12 cellular contexts compared by ENCODE assay signal in genomic region chr7:6226194-6226799, GRCh38. TPM values are rescaled to one million over a fixed set of nuclear protein-coding genes. Genes with fewer than 3 reads are reported as not detected.
DNase-seq lines count a peak whose midpoint lies in the region; TF ChIP-seq lines count a peak whose summit lies in the region.
"Had no signal": no experiment of that assay in that cellular context is flagged by ENCODE, and none has a peak within 500 bp of the region (broad histone marks: within the 10 kb centered on the region; RNA-seq: fewer than 3 reads in every experiment).

No MANE protein-coding gene starts in this region.

- H3K4ac ChIP-seq in mesendoderm (ENCODE audit: low read depth, low read length) = no peak overlapping the region

- H2BK120ac ChIP-seq in mesendoderm (ENCODE audit: low read depth, low read length) = no peak overlapping the region

- peaks cover 31% of the 10 kb centered on the region for H3K9me3 Mint-ChIP-seq in nephron progenitor cell

- H3K4me1 Mint-ChIP-seq in nephron progenitor cell = peaks cover 45% of the 10 kb centered on the region

- peak overlapping the region; percentile 18 for H3K4me2 ChIP-seq in fibroblast of lung (ENCODE audit: extremely low read depth, insufficient read depth, low read length)
- H3K4me2 ChIP-seq in mesendoderm (ENCODE audit: low read length) = no peak overlapping the region
- H3K4me2 ChIP-seq: BLaER1 had no signal

- H4K20me1 ChIP-seq in fibroblast of lung (ENCODE audit: control insufficient read depth, extremely low read depth, insufficient read depth, low read length) = no peaks in the 10 kb centered on the region

- no peaks in the 10 kb centered on the region for H3K9me3 ChIP-seq in fibroblast of lung (ENCODE audit: control insufficient read depth, insufficient read depth, low read depth, low read length)
- H3K9me3 ChIP-seq: right lobe of liver had no signal

- H2AFZ ChIP-seq in fibroblast of lung (ENCODE audit: low read length) = no peak overlapping the region

- H2BK5ac ChIP-seq in mesendoderm (ENCODE audit: low read length) = no peak overlapping the region

- peaks cover 5% of the 10 kb centered on the region for H3K79me1 ChIP-seq in mesendoderm (ENCODE audit: low read length)

- H3K23ac ChIP-seq in mesendoderm (ENCODE audit: low read length) = no peak overlapping the region

- H3K27ac ChIP-seq in fibroblast of lung (ENCODE audit: insufficient read depth, low read length) (no peak overlapping the region), coronary artery (peak overlapping the region in 1 of 2 donors; percentile 76), mesendoderm (ENCODE audit: low read depth, low read length) (no peak overlapping the region)
- H3K27ac ChIP-seq: BLaER1, right lobe of liver had no signal

- H4K8ac ChIP-seq in mesendoderm (ENCODE audit: low read depth, low read length) = no peak overlapping the region

- no peaks in the 10 kb centered on the region for H3K36me3 ChIP-seq in fibroblast of lung (ENCODE audit: control insufficient read depth, insufficient read depth, low read length)
- no peaks in the 10 kb centered on the region for H3K36me3 ChIP-seq in mesendoderm (ENCODE audit: control insufficient read depth, insufficient read depth, low read length)
- H3K36me3 ChIP-seq: right lobe of liver had no signal

- WGBS in mesendoderm (ENCODE audit: extremely low coverage, insufficient coverage, low lambda C conversion rate) = no CpG with 5 or more reads among the region's 3 CpGs

- H3K36me3 Mint-ChIP-seq in nephron progenitor cell (ENCODE audit: low read depth) = peaks cover 32% of the 10 kb centered on the region

- H2AK5ac ChIP-seq in mesendoderm (ENCODE audit: low read length) = no peak overlapping the region

- H3K27ac Mint-ChIP-seq in nephron progenitor cell = peak overlapping the region; percentile 25

- H3K56ac ChIP-seq in mesendoderm (ENCODE audit: low read length) = no peak overlapping the region

- no peak overlapping the region for H3K4me3 Mint-ChIP-seq in nephron progenitor cell

- H3K27me3 ChIP-seq in fibroblast of lung (ENCODE audit: control insufficient read depth, insufficient read depth, low read length) (no peaks in the 10 kb centered on the region), mesendoderm (ENCODE audit: insufficient read depth, low read length, poor library complexity) (no peaks in the 10 kb centered on the region)
- H3K27me3 ChIP-seq: BLaER1, right lobe of liver had no signal

- H3K9ac ChIP-seq in fibroblast of lung (ENCODE audit: insufficient read depth, low read length) (no peak overlapping the region), mesendoderm (ENCODE audit: low read length) (no peak overlapping the region)
- H3K9ac ChIP-seq: BLaER1 had no signal

- H4K5ac ChIP-seq in mesendoderm (ENCODE audit: low read length) = no peak overlapping the region

- H3K18ac ChIP-seq in mesendoderm (ENCODE audit: low read length) = no peak overlapping the region

- H3K4me1 ChIP-seq in fibroblast of lung (ENCODE audit: control insufficient read depth, extremely low read depth, insufficient read depth, low read length) (peaks cover 20% of the 10 kb centered on the region), mesendoderm (ENCODE audit: control insufficient read depth, low read depth, low read length) (peaks cover 2% of the 10 kb centered on the region)
- H3K4me1 ChIP-seq: right lobe of liver had no signal

- H2BK15ac ChIP-seq in mesendoderm (replicated peaks; ENCODE audit: low read depth) = no peak overlapping the region

- H3K4me3 ChIP-seq in fibroblast of lung (replicated peaks in 1 of 4; ENCODE audit: control extremely low read depth in 1 of 4, insufficient read depth in 1 of 4, low read depth in 3 of 4, low read length in 4 of 4) (no peak overlapping the region), coronary artery (no peak overlapping the region), mesendoderm (ENCODE audit: low read length) (no peak overlapping the region)
- H3K4me3 ChIP-seq: BLaER1, right lobe of liver had no signal

- H3K79me2 ChIP-seq in fibroblast of lung (ENCODE audit: control insufficient read depth, insufficient read depth, low read length) (peaks cover 57% of the 10 kb centered on the region), mesendoderm (ENCODE audit: control insufficient read depth, insufficient read depth, low read length) (no peaks in the 10 kb centered on the region)

- TF ChIP-seq CTCF in fibroblast of lung (conservative IDR thresholded peaks at IDR 0.05 in 1 of 2, IDR thresholded peaks at IDR 0.05 in 1 of 2; ENCODE audit: low read depth in 1 of 2, low read length in 2 of 2) (no peak), nephron progenitor cell (IDR thresholded peaks at IDR 0.05) (no peak), coronary artery (IDR thresholded peaks at IDR 0.05) (no peak)

- H3K27me3 Mint-ChIP-seq in nephron progenitor cell (ENCODE audit: low read depth, poor library complexity) = peaks cover 4% of the 10 kb centered on the region

- DNase-seq in AG08395 (ENCODE audit: low spot score) (peak; percentile 62), LoVo (ENCODE audit: low spot score) (peak; percentile 75), fibroblast of lung (ENCODE audit: low read depth in 2 of 2) (peak; percentile 70 to 78), nephron progenitor cell (no peak), coronary artery (ENCODE audit: low spot score) (no peak), glomerular visceral epithelial cell (ENCODE audit: extremely low spot score) (no peak), mesendoderm (no peak), cerebellar nuclear complex (lab: John Stamatoyannopoulos, UW) (no peak)
- DNase-seq: activated CD4-positive, alpha-beta T cell treated with anti-CD3 and anti-CD28 coated beads for 1 hour; NCI-H187; right lobe of liver had no signal

RNA-seq across cellular contexts. Expression of gene CYTH3, which starts 46.1 kb away (rescaled TPM):
- 24.4 and 39.1 TPM in 2 replicates for total RNA-seq in fibroblast of lung
- polyA plus RNA-seq in fibroblast of lung = 38.6 and 73.3 TPM in 2 replicates
- polyA plus RNA-seq in fibroblast of lung (2012) = 26.6 and 66.0 TPM in 2 replicates
- 44.2 and 57.2 TPM in 2 replicates for polyA minus RNA-seq in fibroblast of lung (ENCODE audit: low replicate concordance)
- polyA plus RNA-seq in mesendoderm (2013, experiment 1 of 2) = 9.0 TPM
- polyA plus RNA-seq in mesendoderm (2013, experiment 2 of 2) = 9.2 TPM

Comparison
In these comparisons a context has a peak if more than half of its experiments do, and no peak if none do; other contexts are left out.
1. DNase-seq: peak in AG08395 (single experiment), LoVo (single experiment) and fibroblast of lung (2 of 2); none in nephron progenitor cell (single experiment), coronary artery (single experiment), glomerular visceral epithelial cell (single experiment), mesendoderm (single experiment) and cerebellar nuclear complex (0 of 2).